Comparison of ENCODE assay signal across 1 cellular context in the genomic region with DNA sequence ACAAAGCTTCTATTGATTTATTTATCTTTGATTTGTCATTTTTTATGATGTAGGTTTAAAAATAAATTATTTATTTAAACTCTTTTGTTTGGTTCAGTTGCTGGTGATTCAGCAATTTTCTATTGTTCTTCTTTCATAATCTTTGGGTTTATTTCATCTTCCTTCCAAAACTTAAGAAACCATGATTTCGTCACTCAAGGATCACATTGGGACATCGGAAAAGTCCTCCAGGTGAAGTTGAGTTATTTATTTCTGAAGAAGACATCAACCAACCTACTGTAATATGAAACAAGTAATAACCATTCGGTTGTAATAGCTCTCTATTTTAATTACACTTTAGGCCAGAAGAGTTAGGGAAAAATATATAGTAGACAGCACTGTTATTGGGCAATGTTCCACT.
TF ChIP-seq lines count a peak whose summit lies in the region.

No MANE protein-coding gene starts in this region.

TF ChIP-seq in K562, 482 proteins besides CTCF, POLR2A, EP300 and RAD21 (continued from another document):
- TF ChIP-seq FOXO4 (CRISPR knock-in tag; IDR thresholded peaks at IDR 0.05) (no peak), SAFB2 (IDR thresholded peaks at IDR 0.05; ENCODE audit: borderline replicate concordance, low read depth, low read length, severe bottlenecking) (no peak), CEBPB (tag; IDR thresholded peaks at IDR 0.05) (peak; percentile 29; the same call in 1 of the 2 replicates), HMG20B (CRISPR knock-in tag; IDR thresholded peaks at IDR 0.05) (no peak), MED1 (CRISPR knock-in tag; IDR thresholded peaks at IDR 0.05; ENCODE audit: borderline replicate concordance) (no peak), ZNF644 (tag; IDR thresholded peaks at IDR 0.05; ENCODE audit: low read depth) (no peak), BRD9 (IDR thresholded peaks at IDR 0.05; ENCODE audit: low read depth, partially characterized antibody) (no peak), HMGXB4 (CRISPR knock-in tag; IDR thresholded peaks at IDR 0.05) (no peak), KAT2B (IDR thresholded peaks at IDR 0.05; ENCODE audit: low read depth, low read length) (no peak), FOXJ3 (CRISPR knock-in tag; IDR thresholded peaks at IDR 0.05) (no peak), ZNF316 (IDR thresholded peaks at IDR 0.05) (peak; percentile 14; the same call in 1 of the 2 replicates), ZNF395 (CRISPR knock-in tag; IDR thresholded peaks at IDR 0.05) (no peak), ZNF212 (CRISPR knock-in tag; IDR thresholded peaks at IDR 0.05) (no peak), MCM2 (IDR thresholded peaks at IDR 0.05; ENCODE audit: low read depth) (no peak), KLF16 (IDR thresholded peaks at IDR 0.05) (no peak), MIER1 (IDR thresholded peaks at IDR 0.05; ENCODE audit: low read depth) (no peak), PKNOX1 (IDR thresholded peaks at IDR 0.05) (no peak), MTA1 (IDR thresholded peaks at IDR 0.05; ENCODE audit: borderline replicate concordance) (no peak), SREBF2 (CRISPR knock-in tag; IDR thresholded peaks at IDR 0.05) (no peak), COPS2 (conservative IDR thresholded peaks at IDR 0.05) (no peak), CEBPG (CRISPR knock-in tag; IDR thresholded peaks at IDR 0.05) (no peak), CEBPG (tag; conservative IDR thresholded peaks at IDR 0.05 in 1 of 2, IDR thresholded peaks at IDR 0.05 in 1 of 2) (peak; percentile 32 to 56; a peak in 1 of 4 replicates), ZSCAN32 (CRISPR knock-in tag; IDR thresholded peaks at IDR 0.05) (no peak)
- TF ChIP-seq, protein P1, sequence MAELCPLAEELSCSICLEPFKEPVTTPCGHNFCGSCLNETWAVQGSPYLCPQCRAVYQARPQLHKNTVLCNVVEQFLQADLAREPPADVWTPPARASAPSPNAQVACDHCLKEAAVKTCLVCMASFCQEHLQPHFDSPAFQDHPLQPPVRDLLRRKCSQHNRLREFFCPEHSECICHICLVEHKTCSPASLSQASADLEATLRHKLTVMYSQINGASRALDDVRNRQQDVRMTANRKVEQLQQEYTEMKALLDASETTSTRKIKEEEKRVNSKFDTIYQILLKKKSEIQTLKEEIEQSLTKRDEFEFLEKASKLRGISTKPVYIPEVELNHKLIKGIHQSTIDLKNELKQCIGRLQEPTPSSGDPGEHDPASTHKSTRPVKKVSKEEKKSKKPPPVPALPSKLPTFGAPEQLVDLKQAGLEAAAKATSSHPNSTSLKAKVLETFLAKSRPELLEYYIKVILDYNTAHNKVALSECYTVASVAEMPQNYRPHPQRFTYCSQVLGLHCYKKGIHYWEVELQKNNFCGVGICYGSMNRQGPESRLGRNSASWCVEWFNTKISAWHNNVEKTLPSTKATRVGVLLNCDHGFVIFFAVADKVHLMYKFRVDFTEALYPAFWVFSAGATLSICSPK (IDR thresholded peaks at IDR 0.05; ENCODE audit: borderline replicate concordance), result no peak
- TF ChIP-seq, protein P2, sequence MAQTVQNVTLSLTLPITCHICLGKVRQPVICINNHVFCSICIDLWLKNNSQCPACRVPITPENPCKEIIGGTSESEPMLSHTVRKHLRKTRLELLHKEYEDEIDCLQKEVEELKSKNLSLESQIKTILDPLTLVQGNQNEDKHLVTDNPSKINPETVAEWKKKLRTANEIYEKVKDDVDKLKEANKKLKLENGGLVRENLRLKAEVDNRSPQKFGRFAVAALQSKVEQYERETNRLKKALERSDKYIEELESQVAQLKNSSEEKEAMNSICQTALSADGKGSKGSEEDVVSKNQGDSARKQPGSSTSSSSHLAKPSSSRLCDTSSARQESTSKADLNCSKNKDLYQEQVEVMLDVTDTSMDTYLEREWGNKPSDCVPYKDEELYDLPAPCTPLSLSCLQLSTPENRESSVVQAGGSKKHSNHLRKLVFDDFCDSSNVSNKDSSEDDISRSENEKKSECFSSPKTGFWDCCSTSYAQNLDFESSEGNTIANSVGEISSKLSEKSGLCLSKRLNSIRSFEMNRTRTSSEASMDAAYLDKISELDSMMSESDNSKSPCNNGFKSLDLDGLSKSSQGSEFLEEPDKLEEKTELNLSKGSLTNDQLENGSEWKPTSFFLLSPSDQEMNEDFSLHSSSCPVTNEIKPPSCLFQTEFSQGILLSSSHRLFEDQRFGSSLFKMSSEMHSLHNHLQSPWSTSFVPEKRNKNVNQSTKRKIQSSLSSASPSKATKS (CRISPR knock-in tag; IDR thresholded peaks at IDR 0.05), result no peak
